ENCODE assay signal across 30 cellular contexts in genomic region chr20:63330084-63330760, GRCh38. TPM values are rescaled to one million over a fixed set of nuclear protein-coding genes. Genes with fewer than 3 reads are reported as not detected.
"Had no signal": no experiment of that assay in that cellular context is flagged by ENCODE, and none has a peak within 500 bp of the region (broad histone marks: within the 10 kb centered on the region; RNA-seq: fewer than 3 reads in every experiment).

No MANE protein-coding gene starts in this region.

- H3K4me1 Mint-ChIP-seq: stimulated activated effector memory CD8-positive, alpha-beta T cell treated with anti-CD3 and anti-CD28 coated beads, Interleukin-12 subunit alpha, Interleukin-12 subunit beta, amount 100 ng/mL, for 72 hours had no signal

- H3K36me3 ChIP-seq: cardiac muscle cell, left lung, upper lobe of right lung had no signal

- H3K27me3 ChIP-seq: cardiac muscle cell had no signal

- H3K27ac ChIP-seq: cardiac muscle cell, left lung, upper lobe of right lung had no signal

- H3K36me3 Mint-ChIP-seq: stimulated activated effector memory CD8-positive, alpha-beta T cell treated with anti-CD3 and anti-CD28 coated beads, Interleukin-12 subunit alpha, Interleukin-12 subunit beta, amount 100 ng/mL, for 72 hours had no signal

- H3K4me3 ChIP-seq: cardiac muscle cell, left lung, upper lobe of right lung had no signal

- H3K9me3 ChIP-seq: upper lobe of right lung had no signal

- H3K4me3 Mint-ChIP-seq: activated naive CD8-positive, alpha-beta T cell; effector memory CD8-positive, alpha-beta T cell; naive B cell; neural crest cell; stimulated activated effector memory CD8-positive, alpha-beta T cell treated with anti-CD3 and anti-CD28 coated beads, Interleukin-12 subunit alpha, Interleukin-12 subunit beta, amount 100 ng/mL, for 72 hours; stimulated activated naive CD8-positive, alpha-beta T cell treated with anti-CD3 and anti-CD28 coated beads, Interleukin-15, amount 100 ng/mL, for 72 hours; T-helper 2 cell treated with Interferon-gamma antibody and Interleukin-4, amounts not matched to agents 5 μg/mL and 100 μg/mL, for 36 hours had no signal

- ATAC-seq: effector memory CD8-positive, alpha-beta T cell; left lung; sciatic nerve; stimulated activated naive CD8-positive, alpha-beta T cell treated with anti-CD3 and anti-CD28 coated beads, Interleukin-15, amount 100 ng/mL, for 72 hours; upper lobe of right lung had no signal

- H3K4me1 ChIP-seq: left lung, upper lobe of right lung had no signal

- DNase-seq: activated CD4-positive, alpha-beta T cell treated with anti-CD3 and anti-CD28 coated beads for 4 hours; activated CD4-positive, alpha-beta T cell treated with anti-CD3 and anti-CD28 coated beads, Interleukin-2, amount 50 U/mL, for 48 hours; activated CD8-positive, alpha-beta memory T cell treated with anti-CD3 and anti-CD28 coated beads for 24 hours; activated effector memory CD4-positive, alpha-beta T cell treated with Interleukin-2 at 50 U/mL for 16 hours; activated naive CD4-positive, alpha-beta T cell treated with Interleukin-2 at 50 U/mL for 16 hours; anterior cingulate cortex; cortex of kidney; effector memory CD8-positive, alpha-beta T cell; erythroblast; head of caudate nucleus; hypothalamus; kidney glomerular epithelial cell; naive B cell; occipital lobe; small intestine; stimulated activated CD4-positive, alpha-beta T cell treated with anti-CD3 and anti-CD28 coated beads, Interleukin-4, amount 100 ng/mL, for 24 hours; stimulated activated naive CD8-positive, alpha-beta T cell treated with anti-CD3 and anti-CD28 coated beads, Interleukin-15, amount 100 ng/mL, for 72 hours; substantia nigra; T-helper 1 cell; upper lobe of right lung had no signal

- H3K27ac Mint-ChIP-seq: activated naive CD8-positive, alpha-beta T cell; stimulated activated effector memory CD8-positive, alpha-beta T cell treated with anti-CD3 and anti-CD28 coated beads, Interleukin-12 subunit alpha, Interleukin-12 subunit beta, amount 100 ng/mL, for 72 hours; stimulated activated naive CD8-positive, alpha-beta T cell treated with anti-CD3 and anti-CD28 coated beads, Interleukin-15, amount 100 ng/mL, for 72 hours; T-helper 2 cell treated with Interferon-gamma antibody and Interleukin-4, amounts not matched to agents 5 μg/mL and 100 μg/mL, for 36 hours had no signal

RNA-seq across cellular contexts. Expression of gene CHRNA4, which starts 30.9 kb away (rescaled TPM):
- total RNA-seq: fibroblast of lung, fibroblast of villous mesenchyme, left lung had no signal
- polyA plus RNA-seq: adipose tissue, cardiac muscle cell, fibroblast of lung had no signal

RNA-seq across cellular contexts. Expression of gene COL20A1, which starts 37.2 kb away (rescaled TPM):
- total RNA-seq: cardiac muscle cell, fibroblast of lung, left lung, upper lobe of right lung had no signal
- polyA plus RNA-seq: adipose tissue, fibroblast of lung had no signal
